Comparison of ENCODE assay signal across 29 cellular contexts in the genomic region with DNA sequence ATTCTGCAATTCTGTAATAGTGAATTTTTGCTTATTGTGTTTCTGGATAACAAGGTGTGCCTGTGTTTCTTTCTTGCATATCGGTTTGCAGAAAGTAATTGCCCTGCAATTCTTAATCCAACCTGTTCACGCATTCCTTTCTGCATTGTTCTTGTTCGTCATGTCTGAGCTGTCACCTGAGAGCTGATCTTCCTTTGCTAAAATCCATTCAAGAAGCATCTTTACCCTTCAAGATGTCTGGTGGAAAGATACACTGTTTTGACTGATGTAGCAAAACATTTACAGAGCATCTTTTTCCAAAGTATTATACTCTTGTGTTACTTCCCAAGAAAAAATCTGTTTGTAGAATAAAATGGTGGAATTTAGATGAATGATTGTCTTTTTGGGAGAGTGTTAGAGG.
"Had no signal": no experiment of that assay in that cellular context is flagged by ENCODE, and none has a peak within 500 bp of the region (broad histone marks: within the 10 kb centered on the region; RNA-seq: fewer than 3 reads in every experiment).

No MANE protein-coding gene starts in this region.

- H3K4me3 ChIP-seq: colonic mucosa, coronary artery, dorsolateral prefrontal cortex, esophagus muscularis mucosa, esophagus squamous epithelium, gastrocnemius medialis, gastroesophageal sphincter, heart left ventricle, heart right ventricle, hepatocyte had no signal

- H2AFZ ChIP-seq: hepatocyte had no signal

- H3K4me2 ChIP-seq: hepatocyte had no signal

- H3K27me3 ChIP-seq: colonic mucosa, esophagus muscularis mucosa, esophagus squamous epithelium, foreskin keratinocyte, gastroesophageal sphincter, hepatocyte had no signal

- ATAC-seq: effector memory CD8-positive, alpha-beta T cell; esophagus mucosa; gastrocnemius medialis; gastroesophageal sphincter; heart left ventricle; heart right ventricle had no signal

- DNase-seq: colonic mucosa; cortex of kidney; dermis blood vessel endothelial cell; dorsolateral prefrontal cortex; effector CD4-positive, alpha-beta T cell; effector CD8-positive, alpha-beta T cell; effector memory CD4-positive, alpha-beta T cell; effector memory CD8-positive, alpha-beta T cell; endodermal cell; erythroblast; esophagus squamous epithelium; foreskin fibroblast; foreskin keratinocyte; foreskin melanocyte; gastrocnemius medialis; glutamatergic neuron; head of caudate nucleus; heart left ventricle; heart right ventricle had no signal

- H3K36me3 ChIP-seq: colonic mucosa, esophagus muscularis mucosa, esophagus squamous epithelium, gastrocnemius medialis, gastroesophageal sphincter, heart left ventricle, heart right ventricle had no signal

- H3K4me1 ChIP-seq: colonic mucosa, esophagus muscularis mucosa, esophagus squamous epithelium, foreskin keratinocyte, gastrocnemius medialis, gastroesophageal sphincter, heart left ventricle, heart right ventricle had no signal

- H3K9me3 ChIP-seq: colonic mucosa, esophagus muscularis mucosa, esophagus squamous epithelium, gastrocnemius medialis, gastroesophageal sphincter, heart left ventricle, heart right ventricle had no signal

- H3K79me2 ChIP-seq: hepatocyte had no signal

- FAIRE-seq: colon, endometrium, endothelial cell of umbilical vein, frontal cortex had no signal

- H3K27ac ChIP-seq: colonic mucosa, coronary artery, epithelial cell of prostate, esophagus muscularis mucosa, esophagus squamous epithelium, foreskin keratinocyte, gastrocnemius medialis, gastroesophageal sphincter, heart left ventricle, heart right ventricle, hepatocyte had no signal
